11 cellular contexts compared by ENCODE assay signal in the genomic region with DNA sequence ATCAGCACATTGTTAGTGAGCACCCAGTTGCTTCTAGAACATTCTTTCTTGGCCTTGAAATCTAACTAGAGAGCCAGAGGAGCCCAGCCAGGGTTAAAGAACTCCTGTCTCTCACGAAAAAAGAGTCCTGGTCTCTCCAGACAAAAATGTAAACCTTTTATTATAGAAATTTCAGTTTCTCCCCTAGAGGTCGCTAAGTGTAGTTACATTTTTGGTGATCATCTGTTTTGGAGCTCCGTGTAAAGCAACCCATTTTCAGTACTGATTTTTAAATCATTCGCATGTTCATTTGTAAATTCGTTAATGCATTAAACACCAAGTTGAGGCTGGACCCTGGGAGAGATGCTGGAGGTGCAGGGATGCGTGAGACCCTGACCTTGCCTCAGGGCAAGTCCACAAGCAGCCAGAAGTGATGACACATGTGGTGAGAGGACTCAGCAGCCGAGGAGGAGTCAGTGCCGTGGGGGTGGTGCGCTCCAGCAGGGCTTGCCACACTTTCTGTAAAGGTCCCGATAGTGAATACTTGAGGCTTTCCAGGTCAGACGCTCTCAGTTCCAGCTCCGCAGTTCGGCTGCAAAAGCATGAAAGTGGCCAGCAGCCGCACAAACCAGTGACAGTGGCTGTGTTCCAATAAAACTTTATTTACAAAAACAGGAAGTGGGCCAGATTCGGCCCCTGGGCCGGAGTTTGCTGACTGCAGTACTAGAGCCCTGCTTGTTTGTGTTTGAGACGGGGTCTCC.
DNase-seq lines count a peak whose midpoint lies in the region; ATAC-seq and TF ChIP-seq lines count a peak whose summit lies in the region.
"Had no signal": no experiment of that assay in that cellular context is flagged by ENCODE, and none has a peak within 500 bp of the region (broad histone marks: within the 10 kb centered on the region; RNA-seq: fewer than 3 reads in every experiment).

No MANE protein-coding gene starts in this region.

- POLR2A ChIA-PET in RWPE1 (lab: Yijun Ruan, JAX; ENCODE audit: low non-redundant PET): interaction anchor here (0.6 kb wide), 1 partner anchor 25 kb away, joined by 3 read pairs; no protein-coding TSS in a partner anchor

- H3K27ac Mint-ChIP-seq in HFFc6: no peak overlapping the region

- peaks cover 69% of the 10 kb centered on the region for H3K9me3 Mint-ChIP-seq in HFFc6

- no peak overlapping the region for H3K4me3 Mint-ChIP-seq in HFFc6
- H3K4me3 Mint-ChIP-seq: CD14-positive monocyte had no signal

- DNase-seq in 8988T: peak; percentile 66
- DNase-seq in HFFc6: no peak
- peak; percentile 72 for DNase-seq in RWPE1 (ENCODE audit: low spot score)
- DNase-seq in foreskin melanocyte: peak; percentile 3
- no peak for DNase-seq in stimulated activated CD8-positive, alpha-beta memory T cell treated with anti-CD3 and anti-CD28 coated beads, Interleukin-4, amount 100 ng/mL, for 48 hours
- DNase-seq in NCI-H1105 (lab: John Stamatoyannopoulos, UW): no peak
- DNase-seq in GM20000 (ENCODE audit: low spot score): no peak
- DNase-seq: NCI-H1417 treated with DMSO at 0.1 percent for 48 hours had no signal

- no peak overlapping the region for H3K27ac ChIP-seq in RWPE1
- H3K27ac ChIP-seq: SJSA1 had no signal

- peak; percentile 46 for TF ChIP-seq CTCF in HFFc6 (IDR thresholded peaks at IDR 0.05)
- TF ChIP-seq CTCF in RWPE1 (conservative IDR thresholded peaks at IDR 0.05; ENCODE audit: low read depth): peak; percentile 41
- no peak for TF ChIP-seq CTCF in GM20000 (IDR thresholded peaks at IDR 0.05; ENCODE audit: extremely low read depth, missing control alignments)

- CTCF ChIA-PET in RWPE1 (lab: Yijun Ruan, JAX): interaction anchor here (0.5 to 1.5 kb wide), 7 partner anchors 8 to 182 kb away, joined by 3 to 6 read pairs (median 3); no protein-coding TSS in a partner anchor

- no peak for ATAC-seq in HG02642 (IDR thresholded peaks at IDR 0.05; ENCODE audit: poor library complexity, unreplicated experiment)

- H3K27me3 Mint-ChIP-seq in HFFc6 (ENCODE audit: insufficient read depth): no peaks in the 10 kb centered on the region; the same call in 1 of the 2 replicates

- peaks cover 16% of the 10 kb centered on the region for H3K36me3 Mint-ChIP-seq in HFFc6 (ENCODE audit: low read depth)
- H3K36me3 Mint-ChIP-seq: CD14-positive monocyte had no signal

- H3K4me1 Mint-ChIP-seq in HFFc6 (ENCODE audit: low read depth): no peaks in the 10 kb centered on the region

Comparison
In these comparisons a context has a peak if more than half of its experiments do, and no peak if none do; other contexts are left out.
1. DNase-seq: peak in 8988T (single experiment), RWPE1 (single experiment) and foreskin melanocyte (single experiment); none in HFFc6 (single experiment), stimulated activated CD8-positive, alpha-beta memory T cell treated with anti-CD3 and anti-CD28 coated beads, Interleukin-4, amount 100 ng/mL, for 48 hours (single experiment), NCI-H1105 (single experiment) and GM20000 (single experiment).